In the genomic region with DNA sequence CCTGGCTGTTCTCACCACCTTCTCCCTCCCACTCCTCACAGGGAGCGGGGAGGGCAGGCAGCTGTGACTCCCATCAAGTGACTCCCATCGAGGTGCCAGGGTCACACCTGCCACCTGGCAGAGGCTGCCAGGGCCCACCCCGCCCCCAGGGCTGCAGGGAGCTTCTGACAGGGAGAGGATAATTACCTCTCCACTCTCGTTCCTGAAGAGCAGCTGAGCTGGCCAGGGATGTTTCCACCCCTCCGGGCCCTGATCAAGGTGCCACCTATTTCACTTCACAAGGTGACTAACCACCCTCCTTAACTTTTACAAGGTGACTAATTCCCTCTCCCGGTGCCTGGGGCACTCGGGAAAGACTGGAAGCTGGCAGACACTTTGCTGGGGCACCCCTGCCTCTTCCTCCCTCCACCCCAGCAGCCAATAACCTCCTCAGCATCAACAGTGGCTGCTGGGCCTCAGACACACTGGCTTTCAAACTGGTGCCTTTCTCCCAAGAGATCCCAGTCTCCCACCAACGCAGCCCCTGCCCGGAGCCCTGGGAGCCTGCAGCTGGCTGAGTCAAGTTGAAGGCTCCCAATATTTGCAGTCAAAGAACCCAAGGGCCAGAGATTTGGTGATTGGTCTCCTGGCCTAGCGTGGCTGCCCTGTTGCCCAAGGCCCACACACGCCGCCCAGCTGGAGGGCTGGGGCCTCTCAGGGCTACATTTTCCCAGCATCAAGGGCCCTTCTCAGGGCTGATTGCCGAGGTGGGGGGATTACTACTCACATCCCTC, we compare ENCODE assay signal across 14 cellular contexts. TPM values are rescaled to one million over a fixed set of nuclear protein-coding genes. Genes with fewer than 3 reads are reported as not detected.
DNase-seq lines count a peak whose midpoint lies in the region; ATAC-seq and TF ChIP-seq lines count a peak whose summit lies in the region.
"Had no signal": no experiment of that assay in that cellular context is flagged by ENCODE, and none has a peak within 500 bp of the region (broad histone marks: within the 10 kb centered on the region; RNA-seq: fewer than 3 reads in every experiment).

No MANE protein-coding gene starts in this region.

- peaks cover 7% of the 10 kb centered on the region for H3K4me1 Mint-ChIP-seq in CD14-positive monocyte

- peak overlapping the region in 4 of 7 donors; percentile 37 to 59 (median 44) for H3K27ac Mint-ChIP-seq in CD14-positive monocyte

- H3K9me3 Mint-ChIP-seq in CD14-positive monocyte, result peaks cover 0 to 2% (median 0%) of the 10 kb centered on the region in 7 donors

- peaks cover 0 to 3% (median 1%) of the 10 kb centered on the region in 3 donors for H3K27me3 Mint-ChIP-seq in CD14-positive monocyte (ENCODE audit: low read depth in 3 of 3)

- peak overlapping the region; percentile 10 for H3K27ac ChIP-seq in epithelial cell of prostate
- H3K27ac ChIP-seq: heart right ventricle, psoas muscle had no signal

- no peak overlapping the region for H3K4me3 Mint-ChIP-seq in CD14-positive monocyte

- TF ChIP-seq CTCF in CD14-positive monocyte (IDR thresholded peaks at IDR 0.05), result no peak

- peaks cover 32 to 34% of the 10 kb centered on the region in 2 donors for H3K36me3 Mint-ChIP-seq in CD14-positive monocyte

- DNase-seq in CD14-positive monocyte (ENCODE audit: low spot score) (no peak), NCI-H1092 treated with DMSO at 0.1 percent for 48 hours (lab: John Stamatoyannopoulos, UW) (peak; percentile 82), NCI-H69 (lab: John Stamatoyannopoulos, UW) (peak; percentile 99), epithelial cell of prostate (ENCODE audit: low read depth, low spot score) (peak; percentile 72), SIG-M5 (lab: John Stamatoyannopoulos, UW) (no peak)
- DNase-seq in activated CD4-positive, alpha-beta T cell treated with anti-CD3 and anti-CD28 coated beads, Interleukin-2, amount 50 U/mL, for 48 hours, result no peak
- DNase-seq: amygdala; effector memory CD4-positive, alpha-beta T cell; GDM1; heart right ventricle; KBM-7; psoas muscle had no signal

- intact Hi-C loops in CD14-positive monocyte (cut with micrococcal nuclease), result no loop called here

- ATAC-seq in GM21528 (IDR thresholded peaks at IDR 0.05; ENCODE audit: low FRiP score, unreplicated experiment) (no peak), HG03196 (IDR thresholded peaks at IDR 0.05; ENCODE audit: unreplicated experiment) (no peak)
- ATAC-seq: heart right ventricle, psoas muscle had no signal

RNA-seq across cellular contexts. Expression of a gene that starts 22.0 kb away (rescaled TPM):
- under 1 TPM in 1 of 2 donors, not detected in 1; 0.18 TPM for polyA plus RNA-seq in CD14-positive monocyte

RNA-seq across cellular contexts. Expression of a gene that starts 50.2 kb away (rescaled TPM):
- under 1 TPM; 0.16 to 0.73 TPM for polyA plus RNA-seq in CD14-positive monocyte

Comparison
In these comparisons a context has a peak if more than half of its experiments do, and no peak if none do; other contexts are left out.
1. DNase-seq: peak in NCI-H1092 treated with DMSO at 0.1 percent for 48 hours (single experiment), NCI-H69 (single experiment) and epithelial cell of prostate (single experiment); none in CD14-positive monocyte (single experiment), activated CD4-positive, alpha-beta T cell treated with anti-CD3 and anti-CD28 coated beads, Interleukin-2, amount 50 U/mL, for 48 hours (0 of 2) and SIG-M5 (single experiment).